Comparison of ENCODE assay signal across 19 cellular contexts in genomic region chr12:116635487-116635886, GRCh38.
DNase-seq lines count a peak whose midpoint lies in the region; ATAC-seq lines count a peak whose summit lies in the region.
"Had no signal": no experiment of that assay in that cellular context is flagged by ENCODE, and none has a peak within 500 bp of the region (broad histone marks: within the 10 kb centered on the region; RNA-seq: fewer than 3 reads in every experiment).

No MANE protein-coding gene starts in this region.

- no peak overlapping the region for H2BK5ac ChIP-seq in trophoblast cell (ENCODE audit: low read depth, low read length, poor library complexity)

- H2AFZ ChIP-seq in trophoblast cell (ENCODE audit: insufficient read depth, low read length, poor library complexity) = no peak overlapping the region

- no peak overlapping the region for H3K14ac ChIP-seq in trophoblast cell (ENCODE audit: low read length)

- DNase-seq in KG1 (lab: John Stamatoyannopoulos, UW) (peak; percentile 83), UCSD-AML1 (lab: John Stamatoyannopoulos, UW; ENCODE audit: unreplicated experiment) (peak; percentile 58), trophoblast cell (no peak), hypothalamus (lab: John Stamatoyannopoulos, UW) (no peak), D341Med (ENCODE audit: low spot score) (no peak)
- DNase-seq in naive thymus-derived CD4-positive, alpha-beta T cell = no peak
- DNase-seq in activated T-helper 2 cell treated with anti-CD3 and anti-CD28 coated beads, Interferon-gamma antibody, Interleukin-2, Interleukin-4, amounts not matched to agents 10 μg/mL and 5 μg/mL and 100 μg/mL, durations not matched to agents 14 hours and 24 hours and 36 hours (ENCODE audit: low spot score) = no peak
- DNase-seq: activated CD4-positive, alpha-beta memory T cell treated with anti-CD3 and anti-CD28 coated beads for 36 hours; amniotic stem cell; glutamatergic neuron; HCEC 1CT; kidney glomerular epithelial cell; NCI-H2081; NCI-H774; stimulated activated CD4-positive, alpha-beta T cell treated with anti-CD3 and anti-CD28 coated beads, Interleukin-4, amount 100 ng/mL, for 24 hours; uterus had no signal

- ATAC-seq in naive thymus-derived CD4-positive, alpha-beta T cell = peak; percentile 54
- ATAC-seq: naive thymus-derived CD8-positive, alpha-beta T cell had no signal

- no peak overlapping the region for H2BK120ac ChIP-seq in trophoblast cell (ENCODE audit: insufficient read depth, low read length, poor library complexity)

- H3K79me1 ChIP-seq in trophoblast cell (ENCODE audit: low read length) = no peaks in the 10 kb centered on the region

- peak overlapping the region; percentile 81 to 94 (median 89) for H3K4me2 ChIP-seq in BLaER1 treated with 17β-estradiol and CSF1 and Interleukin-3, amounts not matched to agents 10 nM and 100 nM
- H3K4me2 ChIP-seq in trophoblast cell (ENCODE audit: low read length) = no peak overlapping the region

- no CpG with 5 or more reads among the region's 9 CpGs for WGBS in trophoblast cell (ENCODE audit: extremely low coverage, insufficient coverage, insufficient read length)

- H4K20me1 ChIP-seq in BLaER1 treated with 17β-estradiol and CSF1 and Interleukin-3, amounts not matched to agents 10 nM and 100 nM = no peaks in the 10 kb centered on the region

- no peak overlapping the region for H3K4ac ChIP-seq in trophoblast cell (ENCODE audit: low read depth, low read length)

- H3K9me3 Mint-ChIP-seq in naive thymus-derived CD4-positive, alpha-beta T cell = no peaks in the 10 kb centered on the region
- H3K9me3 Mint-ChIP-seq in activated T-helper 2 cell treated with anti-CD3 and anti-CD28 coated beads, Interferon-gamma antibody, Interleukin-2, Interleukin-4, amounts not matched to agents 10 μg/mL and 5 μg/mL and 100 μg/mL, durations not matched to agents 14 hours and 24 hours and 36 hours = no peaks in the 10 kb centered on the region
- H3K9me3 Mint-ChIP-seq: activated CD4-positive, alpha-beta memory T cell treated with anti-CD3 and anti-CD28 coated beads for 36 hours; naive thymus-derived CD8-positive, alpha-beta T cell had no signal

- H3K9me3 ChIP-seq in BLaER1 treated with 17β-estradiol and CSF1 and Interleukin-3, amounts not matched to agents 10 nM and 100 nM (replicated peaks in 1 of 11) = peaks cover 5 to 24% (median 16%) of the 10 kb centered on the region in 11 experiments; a peak in 19 of 22 replicates
- H3K9me3 ChIP-seq in naive thymus-derived CD4-positive, alpha-beta T cell (ENCODE audit: control insufficient read depth in 2 of 3, low read length in 3 of 3) = no peaks in the 10 kb centered on the region
- no peaks in the 10 kb centered on the region for H3K9me3 ChIP-seq in trophoblast cell (ENCODE audit: insufficient read depth, low read depth, low read length)
- H3K9me3 ChIP-seq: uterus had no signal

- no peak overlapping the region for H4K91ac ChIP-seq in trophoblast cell (ENCODE audit: low read depth, low read length)

- H3K4me3 Mint-ChIP-seq in naive thymus-derived CD4-positive, alpha-beta T cell = peak overlapping the region in 1 of 10 donors; percentile 43
- H3K4me3 Mint-ChIP-seq in activated T-helper 2 cell treated with anti-CD3 and anti-CD28 coated beads, Interferon-gamma antibody, Interleukin-2, Interleukin-4, amounts not matched to agents 10 μg/mL and 5 μg/mL and 100 μg/mL, durations not matched to agents 14 hours and 24 hours and 36 hours (ENCODE audit: low read depth) = no peak overlapping the region
- H3K4me3 Mint-ChIP-seq: activated CD4-positive, alpha-beta memory T cell treated with anti-CD3 and anti-CD28 coated beads for 36 hours had no signal

- H3K27ac Mint-ChIP-seq in naive thymus-derived CD4-positive, alpha-beta T cell = no peak overlapping the region
- no peak overlapping the region for H3K27ac Mint-ChIP-seq in activated T-helper 2 cell treated with anti-CD3 and anti-CD28 coated beads, Interferon-gamma antibody, Interleukin-2, Interleukin-4, amounts not matched to agents 10 μg/mL and 5 μg/mL and 100 μg/mL, durations not matched to agents 14 hours and 24 hours and 36 hours
- H3K27ac Mint-ChIP-seq: activated CD4-positive, alpha-beta memory T cell treated with anti-CD3 and anti-CD28 coated beads for 36 hours had no signal

- peaks cover 0 to 7% (median 0%) of the 10 kb centered on the region in 5 donors for H3K36me3 Mint-ChIP-seq in naive thymus-derived CD4-positive, alpha-beta T cell
- H3K36me3 Mint-ChIP-seq in activated T-helper 2 cell treated with anti-CD3 and anti-CD28 coated beads, Interferon-gamma antibody, Interleukin-2, Interleukin-4, amounts not matched to agents 10 μg/mL and 5 μg/mL and 100 μg/mL, durations not matched to agents 14 hours and 24 hours and 36 hours (ENCODE audit: low read depth) = no peaks in the 10 kb centered on the region
- H3K36me3 Mint-ChIP-seq: activated CD4-positive, alpha-beta memory T cell treated with anti-CD3 and anti-CD28 coated beads for 36 hours; naive thymus-derived CD8-positive, alpha-beta T cell had no signal

- no peak overlapping the region for H3K23ac ChIP-seq in trophoblast cell (ENCODE audit: low read length)

- no peaks in the 10 kb centered on the region for H3K79me2 ChIP-seq in trophoblast cell (ENCODE audit: control insufficient read depth, insufficient read depth, low read length, poor library complexity)

- no peak overlapping the region for H4K12ac ChIP-seq in trophoblast cell (ENCODE audit: low read depth, low read length)

- no peak overlapping the region for H2AK5ac ChIP-seq in trophoblast cell (ENCODE audit: low read length)

- peaks cover 11 to 41% (median 15%) of the 10 kb centered on the region in 5 donors for H3K27me3 Mint-ChIP-seq in naive thymus-derived CD4-positive, alpha-beta T cell
- H3K27me3 Mint-ChIP-seq in activated T-helper 2 cell treated with anti-CD3 and anti-CD28 coated beads, Interferon-gamma antibody, Interleukin-2, Interleukin-4, amounts not matched to agents 10 μg/mL and 5 μg/mL and 100 μg/mL, durations not matched to agents 14 hours and 24 hours and 36 hours (ENCODE audit: low read depth) = peaks cover 35% of the 10 kb centered on the region

- 0 out of 22 replicates have a peak, but pooled peaks cover 0 to 5% (median 0%) of the 10 kb centered on the region in 11 experiments for H3K27me3 ChIP-seq in BLaER1 treated with 17β-estradiol and CSF1 and Interleukin-3, amounts not matched to agents 10 nM and 100 nM
- H3K27me3 ChIP-seq in naive thymus-derived CD4-positive, alpha-beta T cell (ENCODE audit: control insufficient read depth in 2 of 2, insufficient read depth in 2 of 2, low read length in 2 of 2) = no peaks in the 10 kb centered on the region
- H3K27me3 ChIP-seq in trophoblast cell (ENCODE audit: insufficient read depth, low read length) = no peaks in the 10 kb centered on the region
- H3K27me3 ChIP-seq: uterus had no signal

- CTCF ChIA-PET in naive thymus-derived CD4-positive, alpha-beta T cell (lab: Charles Lee) = no interaction called here

- peaks cover 66 to 98% (median 82%) of the 10 kb centered on the region in 10 experiments for H3K4me1 ChIP-seq in BLaER1 treated with 17β-estradiol and CSF1 and Interleukin-3, amounts not matched to agents 10 nM and 100 nM
- no peaks in the 10 kb centered on the region for H3K4me1 ChIP-seq in naive thymus-derived CD4-positive, alpha-beta T cell (ENCODE audit: control insufficient read depth in 2 of 2, insufficient read depth in 2 of 2, low read length in 2 of 2)
- H3K4me1 ChIP-seq in trophoblast cell (ENCODE audit: control insufficient read depth in 1 of 2, insufficient read depth in 2 of 2, low read length in 2 of 2) = no peaks in the 10 kb centered on the region
- H3K4me1 ChIP-seq: uterus had no signal

- peak overlapping the region in 10 of 11 experiments; percentile 61 to 95 (median 90); a peak in 20 of 22 replicates for H3K27ac ChIP-seq in BLaER1 treated with 17β-estradiol and CSF1 and Interleukin-3, amounts not matched to agents 10 nM and 100 nM
- H3K27ac ChIP-seq in naive thymus-derived CD4-positive, alpha-beta T cell (ENCODE audit: low read depth, low read length) = no peak overlapping the region
- H3K27ac ChIP-seq in trophoblast cell (ENCODE audit: low read depth, low read length) = no peak overlapping the region
- H3K27ac ChIP-seq: RWPE1, uterus had no signal

- POLR2A ChIA-PET in naive thymus-derived CD4-positive, alpha-beta T cell (lab: Charles Lee) = interaction anchor here (0.6 kb wide), 2 partner anchors 206 to 669 kb away, joined by 3 to 4 read pairs; no protein-coding TSS in a partner anchor

- H3K9ac ChIP-seq in BLaER1 treated with 17β-estradiol and CSF1 and Interleukin-3, amounts not matched to agents 10 nM and 100 nM = peak overlapping the region in 10 of 11 experiments; percentile 48 to 82 (median 78); a peak in 21 of 22 replicates
- H3K9ac ChIP-seq in trophoblast cell (ENCODE audit: low read length) = no peak overlapping the region

- intact Hi-C loops in naive thymus-derived CD4-positive, alpha-beta T cell (cut with micrococcal nuclease) = no loop called here
- intact Hi-C loops in activated T-helper 2 cell treated with anti-CD3 and anti-CD28 coated beads, Interferon-gamma antibody, Interleukin-2, Interleukin-4, amounts not matched to agents 10 μg/mL and 5 μg/mL and 100 μg/mL, durations not matched to agents 14 hours and 24 hours and 36 hours (cut with micrococcal nuclease) = no loop called here

- H3K36me3 ChIP-seq in BLaER1 treated with 17β-estradiol and CSF1 and Interleukin-3, amounts not matched to agents 10 nM and 100 nM = peaks cover 0 to 17% (median 0%) of the 10 kb centered on the region in 11 experiments; a peak in 4 of 22 replicates
- H3K36me3 ChIP-seq in naive thymus-derived CD4-positive, alpha-beta T cell (ENCODE audit: control insufficient read depth in 2 of 3, insufficient read depth in 3 of 3, low read length in 3 of 3) = no peaks in the 10 kb centered on the region
- no peaks in the 10 kb centered on the region for H3K36me3 ChIP-seq in trophoblast cell (ENCODE audit: control insufficient read depth in 1 of 2, insufficient read depth in 2 of 2, low read length in 2 of 2)
- H3K36me3 ChIP-seq: uterus had no signal

- H3K4me1 Mint-ChIP-seq in naive thymus-derived CD4-positive, alpha-beta T cell = peaks cover 3 to 10% (median 5%) of the 10 kb centered on the region in 7 donors
- peaks cover 4% of the 10 kb centered on the region for H3K4me1 Mint-ChIP-seq in activated T-helper 2 cell treated with anti-CD3 and anti-CD28 coated beads, Interferon-gamma antibody, Interleukin-2, Interleukin-4, amounts not matched to agents 10 μg/mL and 5 μg/mL and 100 μg/mL, durations not matched to agents 14 hours and 24 hours and 36 hours (ENCODE audit: low read depth)

- H3K4me3 ChIP-seq in BLaER1 treated with 17β-estradiol and CSF1 and Interleukin-3, amounts not matched to agents 10 nM and 100 nM = peak overlapping the region in 9 of 10 experiments; percentile 28 to 60 (median 44); a peak in 16 of 20 replicates
- H3K4me3 ChIP-seq in naive thymus-derived CD4-positive, alpha-beta T cell (ENCODE audit: low read length) = no peak overlapping the region
- H3K4me3 ChIP-seq in trophoblast cell (ENCODE audit: low read depth, low read length) = no peak overlapping the region
- H3K4me3 ChIP-seq: uterus had no signal

- H4K8ac ChIP-seq in trophoblast cell (ENCODE audit: low read depth, low read length) = no peak overlapping the region

- no peak overlapping the region for H2BK12ac ChIP-seq in trophoblast cell (ENCODE audit: low read length)

- no peak overlapping the region for H3K18ac ChIP-seq in trophoblast cell (ENCODE audit: low read length)

Comparison
In these comparisons a context has a peak if more than half of its experiments do, and no peak if none do; other contexts are left out.
1. H3K27ac ChIP-seq: peak in BLaER1 treated with 17β-estradiol and CSF1 and Interleukin-3, amounts not matched to agents 10 nM and 100 nM (10 of 11); none in naive thymus-derived CD4-positive, alpha-beta T cell (single experiment) and trophoblast cell (single experiment).
2. H3K4me3 ChIP-seq: peak in BLaER1 treated with 17β-estradiol and CSF1 and Interleukin-3, amounts not matched to agents 10 nM and 100 nM (9 of 10); none in naive thymus-derived CD4-positive, alpha-beta T cell (single experiment) and trophoblast cell (single experiment).
3. DNase-seq: peak in KG1 (single experiment) and UCSD-AML1 (single experiment); none in naive thymus-derived CD4-positive, alpha-beta T cell (0 of 9), trophoblast cell (0 of 2), hypothalamus (0 of 51), D341Med (single experiment) and activated T-helper 2 cell treated with anti-CD3 and anti-CD28 coated beads, Interferon-gamma antibody, Interleukin-2, Interleukin-4, amounts not matched to agents 10 μg/mL and 5 μg/mL and 100 μg/mL, durations not matched to agents 14 hours and 24 hours and 36 hours (single experiment).